ENCODE assay signal across 1 cellular context in genomic region chr5:28012538-28012937, GRCh38.
TF ChIP-seq lines count a peak whose summit lies in the region.

No MANE protein-coding gene starts in this region.

TF ChIP-seq in H1, 55 proteins besides CTCF, POLR2A, EP300 and RAD21 (continued from another document):
- no peak for TF ChIP-seq ATF2 (IDR thresholded peaks at IDR 0.05; ENCODE audit: low read length)
